In genomic region chr11:123111465-123111864, GRCh38 we compare ENCODE assay signal across 8 cellular contexts. TPM values are rescaled to one million over a fixed set of nuclear protein-coding genes. Genes with fewer than 3 reads are reported as not detected.
DNase-seq lines count a peak whose midpoint lies in the region; ATAC-seq, FAIRE-seq and TF ChIP-seq lines count a peak whose summit lies in the region.

No MANE protein-coding gene starts in this region.

- ATAC-seq in T-cell (replicated peaks in 1 of 4) (peak in 3 of 4 experiments; percentile 61 to 68 (median 64)), pancreas (peak; percentile 75 to 90 (median 88))
- ATAC-seq in activated naive CD8-positive, alpha-beta T cell treated with anti-CD3 and anti-CD28 coated beads, Interleukin-2, amount 50 U/mL, for 24 hours, result no peak

- no peaks in the 10 kb centered on the region for H3K4me1 ChIP-seq in pancreas

- intact Hi-C loops in activated CD4-positive, alpha-beta T cell treated with anti-CD3 and anti-CD28 coated beads, Interleukin-2, amount 10 ng/mL, durations not matched to agents 24 days and 14 days (cut with micrococcal nuclease), result loop anchor here (1.0 to 5.0 kb wide), 5 partner anchors 49 to 596 kb away; partner anchors contain the start of gene HSPA8
- intact Hi-C loops in pancreas (cut with DNase I), result loop anchor here in 2 of 3 donors (5.0 kb wide), 2 partner anchors 131 to 136 kb away; no protein-coding TSS in a partner anchor

- H3K27ac ChIP-seq in pancreas, result no peak overlapping the region

- H3K9me3 Mint-ChIP-seq in activated CD4-positive, alpha-beta T cell treated with anti-CD3 and anti-CD28 coated beads, Interleukin-2, amount 10 ng/mL, durations not matched to agents 24 days and 14 days, result peaks cover 3% of the 10 kb centered on the region
- peaks cover 0 to 5% (median 0%) of the 10 kb centered on the region in 3 donors for H3K9me3 Mint-ChIP-seq in T-cell
- H3K9me3 Mint-ChIP-seq in activated naive CD8-positive, alpha-beta T cell treated with anti-CD3 and anti-CD28 coated beads, Interleukin-2, amount 50 U/mL, for 24 hours, result peaks cover 5% of the 10 kb centered on the region

- peaks cover 1% of the 10 kb centered on the region for H3K36me3 Mint-ChIP-seq in activated CD4-positive, alpha-beta T cell treated with anti-CD3 and anti-CD28 coated beads, Interleukin-2, amount 10 ng/mL, durations not matched to agents 24 days and 14 days (ENCODE audit: low read depth)
- no peaks in the 10 kb centered on the region for H3K36me3 Mint-ChIP-seq in T-cell
- no peaks in the 10 kb centered on the region for H3K36me3 Mint-ChIP-seq in activated naive CD8-positive, alpha-beta T cell treated with anti-CD3 and anti-CD28 coated beads, Interleukin-2, amount 50 U/mL, for 24 hours (ENCODE audit: low read depth)

- H3K36me3 ChIP-seq in pancreas, result no peaks in the 10 kb centered on the region

- peaks cover 22% of the 10 kb centered on the region for H3K27me3 Mint-ChIP-seq in activated CD4-positive, alpha-beta T cell treated with anti-CD3 and anti-CD28 coated beads, Interleukin-2, amount 10 ng/mL, durations not matched to agents 24 days and 14 days
- H3K27me3 Mint-ChIP-seq in T-cell, result no peaks in the 10 kb centered on the region
- no peaks in the 10 kb centered on the region for H3K27me3 Mint-ChIP-seq in activated naive CD8-positive, alpha-beta T cell treated with anti-CD3 and anti-CD28 coated beads, Interleukin-2, amount 50 U/mL, for 24 hours

- 64 to 66% methylated on average over 4 of the region's 4 CpGs for WGBS in pancreas, 2 donors

- H3K4me1 Mint-ChIP-seq in activated CD4-positive, alpha-beta T cell treated with anti-CD3 and anti-CD28 coated beads, Interleukin-2, amount 10 ng/mL, durations not matched to agents 24 days and 14 days, result peaks cover 3% of the 10 kb centered on the region
- peaks cover 5 to 8% (median 7%) of the 10 kb centered on the region in 3 donors for H3K4me1 Mint-ChIP-seq in T-cell
- H3K4me1 Mint-ChIP-seq in activated naive CD8-positive, alpha-beta T cell treated with anti-CD3 and anti-CD28 coated beads, Interleukin-2, amount 50 U/mL, for 24 hours, result no peaks in the 10 kb centered on the region

- DNase-seq in activated CD4-positive, alpha-beta T cell treated with anti-CD3 and anti-CD28 coated beads, Interleukin-2, amount 10 ng/mL, durations not matched to agents 24 days and 14 days, result peak; percentile 72
- DNase-seq in activated CD4-positive, alpha-beta T cell treated with anti-CD3 and anti-CD28 coated beads for 4 hours, result no peak
- DNase-seq in NCI-H1417 (lab: John Stamatoyannopoulos, UW) (peak; percentile 36 to 78 (median 63)), T-cell (no peak), foreskin melanocyte (peak; percentile 12), pancreas (no peak)
- no peak for DNase-seq in stimulated activated CD4-positive, alpha-beta T cell treated with anti-CD3 and anti-CD28 coated beads, Interleukin-4, amount 100 ng/mL, for 24 hours
- no peak for DNase-seq in activated naive CD8-positive, alpha-beta T cell treated with anti-CD3 and anti-CD28 coated beads, Interleukin-2, amount 50 U/mL, for 24 hours

- CTCF ChIA-PET in T-cell (lab: Charles Lee), result interaction anchor here (0.7 to 3.6 kb wide), 8 partner anchors 8 to 225 kb away, joined by 3 to 40 read pairs (median 6); no protein-coding TSS in a partner anchor

- no peak overlapping the region for H3K4me3 Mint-ChIP-seq in activated CD4-positive, alpha-beta T cell treated with anti-CD3 and anti-CD28 coated beads, Interleukin-2, amount 10 ng/mL, durations not matched to agents 24 days and 14 days
- H3K4me3 Mint-ChIP-seq in T-cell, result no peak overlapping the region
- no peak overlapping the region for H3K4me3 Mint-ChIP-seq in activated naive CD8-positive, alpha-beta T cell treated with anti-CD3 and anti-CD28 coated beads, Interleukin-2, amount 50 U/mL, for 24 hours

- peak; percentile 47 to 75 (median 54) for TF ChIP-seq CTCF in pancreas (IDR thresholded peaks at IDR 0.05)

- no peaks in the 10 kb centered on the region for H3K9me3 ChIP-seq in pancreas

- FAIRE-seq in pancreas (lab: Jason Lieb, UNC), result peak; percentile 32

- H3K4me3 ChIP-seq in pancreas, result no peak overlapping the region

- no peak overlapping the region for H3K27ac Mint-ChIP-seq in activated CD4-positive, alpha-beta T cell treated with anti-CD3 and anti-CD28 coated beads, Interleukin-2, amount 10 ng/mL, durations not matched to agents 24 days and 14 days
- H3K27ac Mint-ChIP-seq in T-cell, result no peak overlapping the region
- no peak overlapping the region for H3K27ac Mint-ChIP-seq in activated naive CD8-positive, alpha-beta T cell treated with anti-CD3 and anti-CD28 coated beads, Interleukin-2, amount 50 U/mL, for 24 hours

- POLR2A ChIA-PET in T-cell (lab: Charles Lee), result interaction anchor here in 1 of 2 donors (0.7 kb wide), 1 partner anchor 606 kb away, joined by 4 read pairs; no protein-coding TSS in a partner anchor

- H3K27me3 ChIP-seq in pancreas, result peaks cover 0 to 4% (median 0%) of the 10 kb centered on the region in 4 donors

RNA-seq across cellular contexts. Expression of gene HSPA8, which starts 49.5 kb away (rescaled TPM):
- total RNA-seq in activated CD4-positive, alpha-beta T cell treated with anti-CD3 and anti-CD28 coated beads, Interleukin-2, amount 10 ng/mL, durations not matched to agents 24 days and 14 days, result 4,739 and 4,820 TPM in 2 replicates
- total RNA-seq in T-cell (1,000 to 10,000 TPM in 1 of 5 donors, 100 to 1,000 TPM in 4; 791 to 1,086 (median 843) TPM), pancreas (1,000 to 10,000 TPM in 3 of 6 donors, 100 to 1,000 TPM in 3; 625 to 1,721 (median 1,008) TPM)
- polyA plus RNA-seq in pancreas, result 100 to 1,000 TPM; 166 to 347 TPM

Comparison
In these comparisons a context has a peak if more than half of its experiments do, and no peak if none do; other contexts are left out.
1. DNase-seq: peak in activated CD4-positive, alpha-beta T cell treated with anti-CD3 and anti-CD28 coated beads, Interleukin-2, amount 10 ng/mL, durations not matched to agents 24 days and 14 days (single experiment), NCI-H1417 (3 of 3) and foreskin melanocyte (single experiment); none in activated CD4-positive, alpha-beta T cell treated with anti-CD3 and anti-CD28 coated beads for 4 hours (0 of 2), T-cell (0 of 34), pancreas (0 of 6), stimulated activated CD4-positive, alpha-beta T cell treated with anti-CD3 and anti-CD28 coated beads, Interleukin-4, amount 100 ng/mL, for 24 hours (single experiment) and activated naive CD8-positive, alpha-beta T cell treated with anti-CD3 and anti-CD28 coated beads, Interleukin-2, amount 50 U/mL, for 24 hours (single experiment).